Comparison of ENCODE assay signal across 16 cellular contexts in genomic region chr20:64254156-64254555, GRCh38. TPM values are rescaled to one million over a fixed set of nuclear protein-coding genes. Genes with fewer than 3 reads are reported as not detected.
DNase-seq lines count a peak whose midpoint lies in the region; ATAC-seq and TF ChIP-seq lines count a peak whose summit lies in the region.
"Had no signal": no experiment of that assay in that cellular context is flagged by ENCODE, and none has a peak within 500 bp of the region (broad histone marks: within the 10 kb centered on the region; RNA-seq: fewer than 3 reads in every experiment).

No MANE protein-coding gene starts in this region.

- CTCF ChIA-PET in CD4-positive, alpha-beta T cell (lab: Charles Lee) = interaction anchor here (6.2 kb wide), 1 partner anchor 32 kb away, joined by 31 read pairs; no protein-coding TSS in a partner anchor

- no peak overlapping the region for H3K27ac ChIP-seq in CD4-positive, alpha-beta T cell (ENCODE audit: low read depth, low read length)
- no peak overlapping the region for H3K27ac ChIP-seq in WERI-Rb-1
- H3K27ac ChIP-seq: BLaER1, foreskin keratinocyte, tibial artery had no signal

- peak overlapping the region; percentile 81 for H3K27ac Mint-ChIP-seq in CD4-positive, alpha-beta T cell
- H3K27ac Mint-ChIP-seq in activated T-helper 17 cell treated with anti-CD3 and anti-CD28 coated beads, Interleukin-2, amount 50 U/mL, for 72 hours = peak overlapping the region; percentile 78
- peak overlapping the region in 7 of 10 donors; percentile 60 to 87 (median 84) for H3K27ac Mint-ChIP-seq in naive thymus-derived CD8-positive, alpha-beta T cell

- H3K4me3 Mint-ChIP-seq in CD4-positive, alpha-beta T cell = peak overlapping the region; percentile 85
- H3K4me3 Mint-ChIP-seq in activated T-helper 17 cell treated with anti-CD3 and anti-CD28 coated beads, Interleukin-2, amount 50 U/mL, for 72 hours = peak overlapping the region; percentile 72
- H3K4me3 Mint-ChIP-seq in naive thymus-derived CD8-positive, alpha-beta T cell = peak overlapping the region; percentile 71 to 95 (median 82)

- POLR2A ChIA-PET in CD4-positive, alpha-beta T cell (lab: Charles Lee) = interaction anchor here (0.6 kb wide), 1 partner anchor 1214 kb away, joined by 3 read pairs; no protein-coding TSS in a partner anchor
- POLR2A ChIA-PET in naive thymus-derived CD8-positive, alpha-beta T cell (lab: Charles Lee) = interaction anchor here (0.9 to 1.2 kb wide), 2 partner anchors 9 to 14 kb away, joined by 3 read pairs; no protein-coding TSS in a partner anchor

- H3K36me3 ChIP-seq in WERI-Rb-1 = no peaks in the 10 kb centered on the region
- H3K36me3 ChIP-seq: BLaER1, tibial artery had no signal

- peaks cover 8% of the 10 kb centered on the region for H3K36me3 Mint-ChIP-seq in CD4-positive, alpha-beta T cell (ENCODE audit: low read depth)
- H3K36me3 Mint-ChIP-seq in activated T-helper 17 cell treated with anti-CD3 and anti-CD28 coated beads, Interleukin-2, amount 50 U/mL, for 72 hours (ENCODE audit: low read depth) = peaks cover 13% of the 10 kb centered on the region
- H3K36me3 Mint-ChIP-seq in naive thymus-derived CD8-positive, alpha-beta T cell = peaks cover 0 to 5% (median 0%) of the 10 kb centered on the region in 3 donors

- no peak overlapping the region for H3K4me3 ChIP-seq in WERI-Rb-1 (ENCODE audit: low read depth, low read length)
- H3K4me3 ChIP-seq: tibial artery had no signal

- peak; percentile 22 to 47 for DNase-seq in NCI-H526 (lab: John Stamatoyannopoulos, UW)
- DNase-seq in NCI-H526 treated with DMSO at 0.1 percent for 48 hours (lab: John Stamatoyannopoulos, UW) = no peak
- DNase-seq in CD4-positive, alpha-beta T cell = no peak
- DNase-seq in naive thymus-derived CD8-positive, alpha-beta T cell = no peak
- DNase-seq in WERI-Rb-1 = no peak
- no peak for DNase-seq in central memory CD4-positive, alpha-beta T cell
- no peak for DNase-seq in NCI-H524 (lab: John Stamatoyannopoulos, UW)
- DNase-seq: foreskin keratinocyte; left ventricle myocardium superior; NCI-H146; NCI-H345; SHP77 treated with DMSO at 0.1 percent for 48 hours; stimulated activated CD4-positive, alpha-beta T cell treated with anti-CD3 and anti-CD28 coated beads, Interleukin-2, amount 100 ng/mL, for 24 hours had no signal

- H3K27me3 ChIP-seq in CD4-positive, alpha-beta T cell (ENCODE audit: control insufficient read depth, insufficient read depth, low read length) = no peaks in the 10 kb centered on the region
- no peaks in the 10 kb centered on the region for H3K27me3 ChIP-seq in WERI-Rb-1 (ENCODE audit: insufficient read depth, low read depth, severe bottlenecking)
- H3K27me3 ChIP-seq: BLaER1 had no signal

- no peak for TF ChIP-seq CTCF in CD4-positive, alpha-beta T cell (IDR thresholded peaks at IDR 0.05)
- TF ChIP-seq CTCF in WERI-Rb-1 (IDR thresholded peaks at IDR 0.05; ENCODE audit: low read depth, low read length) = no peak

- peaks cover 5% of the 10 kb centered on the region for H3K27me3 Mint-ChIP-seq in CD4-positive, alpha-beta T cell
- peaks cover 8% of the 10 kb centered on the region for H3K27me3 Mint-ChIP-seq in activated T-helper 17 cell treated with anti-CD3 and anti-CD28 coated beads, Interleukin-2, amount 50 U/mL, for 72 hours
- H3K27me3 Mint-ChIP-seq in naive thymus-derived CD8-positive, alpha-beta T cell = peaks cover 0 to 12% (median 5%) of the 10 kb centered on the region in 5 donors

- no peak for ATAC-seq in CD4-positive, alpha-beta T cell (ENCODE audit: poor library complexity)
- no peak for ATAC-seq in activated T-helper 17 cell treated with anti-CD3 and anti-CD28 coated beads, Interleukin-2, amount 50 U/mL, for 72 hours (replicated peaks)
- no peak for ATAC-seq in naive thymus-derived CD8-positive, alpha-beta T cell
- ATAC-seq: foreskin keratinocyte, left ventricle myocardium superior had no signal

- peaks cover 40% of the 10 kb centered on the region for H3K4me1 Mint-ChIP-seq in CD4-positive, alpha-beta T cell (ENCODE audit: low read depth)
- H3K4me1 Mint-ChIP-seq in activated T-helper 17 cell treated with anti-CD3 and anti-CD28 coated beads, Interleukin-2, amount 50 U/mL, for 72 hours = peaks cover 26% of the 10 kb centered on the region
- peaks cover 26 to 45% (median 42%) of the 10 kb centered on the region in 4 donors for H3K4me1 Mint-ChIP-seq in naive thymus-derived CD8-positive, alpha-beta T cell

- intact Hi-C loops in CD4-positive, alpha-beta T cell (cut with DNase I, micrococcal nuclease) = loop anchor here in 1 of 2 experiments (5.0 kb wide), 1 partner anchor 172 kb away; the partner anchor contains the start of genes LKAAEAR1 and OPRL1

- no peaks in the 10 kb centered on the region for H3K9me3 Mint-ChIP-seq in CD4-positive, alpha-beta T cell
- H3K9me3 Mint-ChIP-seq in activated T-helper 17 cell treated with anti-CD3 and anti-CD28 coated beads, Interleukin-2, amount 50 U/mL, for 72 hours = no peaks in the 10 kb centered on the region
- no peaks in the 10 kb centered on the region for H3K9me3 Mint-ChIP-seq in naive thymus-derived CD8-positive, alpha-beta T cell

- no peaks in the 10 kb centered on the region for H3K9me3 ChIP-seq in CD4-positive, alpha-beta T cell (ENCODE audit: control insufficient read depth, low read length)
- no peaks in the 10 kb centered on the region for H3K9me3 ChIP-seq in WERI-Rb-1 (ENCODE audit: severe bottlenecking)
- H3K9me3 ChIP-seq: BLaER1, tibial artery had no signal

RNA-seq across cellular contexts. Expression of gene PCMTD2, which starts 1.4 kb away (rescaled TPM):
- 10 to 100 TPM; 68.5 to 76.5 TPM for total RNA-seq in CD4-positive, alpha-beta T cell
- total RNA-seq in activated T-helper 17 cell treated with anti-CD3 and anti-CD28 coated beads, Interleukin-2, amount 50 U/mL, for 72 hours = 10 to 100 TPM; 29.6 to 37.9 TPM
- 100 to 1,000 TPM; 229 to 231 TPM for total RNA-seq in naive thymus-derived CD8-positive, alpha-beta T cell
- polyA plus RNA-seq in naive thymus-derived CD8-positive, alpha-beta T cell = 10 to 100 TPM; 63.1 to 80.2 (median 74.4) TPM

Comparison
In these comparisons a context has a peak if more than half of its experiments do, and no peak if none do; other contexts are left out.
1. DNase-seq: peak in NCI-H526 (2 of 2); none in NCI-H526 treated with DMSO at 0.1 percent for 48 hours (single experiment), CD4-positive, alpha-beta T cell (0 of 10), naive thymus-derived CD8-positive, alpha-beta T cell (0 of 10), WERI-Rb-1 (single experiment), central memory CD4-positive, alpha-beta T cell (single experiment) and NCI-H524 (0 of 2).
2. Peak in every context shown above with its lines, with median percentiles within 50 percentile points of each other: H3K27ac Mint-ChIP-seq and H3K4me3 Mint-ChIP-seq.